ENCODE assay signal across 1 cellular context in the genomic region with DNA sequence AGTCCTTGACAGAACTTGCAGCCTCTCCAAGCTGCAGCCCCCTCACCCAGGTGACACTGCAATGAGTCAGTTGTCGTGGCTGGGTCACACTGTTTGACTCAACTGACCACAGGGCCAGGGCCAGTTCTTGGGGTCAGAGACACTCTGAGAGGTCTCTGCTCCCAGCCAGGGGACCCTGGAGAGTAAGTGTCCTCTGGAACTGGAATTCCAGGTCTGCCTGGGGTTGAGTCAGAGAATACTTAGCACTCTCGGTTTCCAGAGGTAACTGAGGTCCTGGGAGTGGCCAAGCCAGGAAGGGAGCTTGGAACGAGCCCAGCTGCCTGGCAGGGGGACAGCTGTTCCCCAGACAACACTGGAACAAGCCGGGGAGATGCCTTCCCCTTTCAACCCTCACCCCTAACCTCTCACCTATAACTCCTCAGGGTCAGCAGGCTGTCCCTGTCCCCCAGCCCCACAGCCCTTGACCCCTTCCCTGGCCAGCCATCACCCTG.
TF ChIP-seq lines count a peak whose summit lies in the region.

No MANE protein-coding gene starts in this region.

TF ChIP-seq in H1, 55 proteins besides CTCF, POLR2A, EP300 and RAD21:
- TF ChIP-seq TCF12 (IDR thresholded peaks at IDR 0.05; ENCODE audit: low read depth, low read length) (no peak), POU5F1 (IDR thresholded peaks at IDR 0.05; ENCODE audit: low read depth, low read length) (no peak), TEAD4 (IDR thresholded peaks at IDR 0.05; ENCODE audit: low read depth, low read length) (no peak), RXRA (IDR thresholded peaks at IDR 0.05; ENCODE audit: insufficient read depth, low read depth, low read length) (no peak), CBX5 (IDR thresholded peaks at IDR 0.05; ENCODE audit: low read depth, low read length) (no peak), NANOG (IDR thresholded peaks at IDR 0.05; ENCODE audit: insufficient read depth, low read depth, low read length, poor library complexity, severe bottlenecking) (no peak), HDAC2 (IDR thresholded peaks at IDR 0.05; ENCODE audit: borderline replicate concordance in 1 of 2, low read depth in 2 of 2, low read length in 2 of 2) (no peak), TBP (IDR thresholded peaks at IDR 0.05; ENCODE audit: low read depth, low read length) (no peak)
- TF ChIP-seq, protein P1, sequence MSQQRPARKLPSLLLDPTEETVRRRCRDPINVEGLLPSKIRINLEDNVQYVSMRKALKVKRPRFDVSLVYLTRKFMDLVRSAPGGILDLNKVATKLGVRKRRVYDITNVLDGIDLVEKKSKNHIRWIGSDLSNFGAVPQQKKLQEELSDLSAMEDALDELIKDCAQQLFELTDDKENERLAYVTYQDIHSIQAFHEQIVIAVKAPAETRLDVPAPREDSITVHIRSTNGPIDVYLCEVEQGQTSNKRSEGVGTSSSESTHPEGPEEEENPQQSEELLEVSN (IDR thresholded peaks at IDR 0.05) = no peak
